18 cellular contexts compared by ENCODE assay signal in the genomic region with DNA sequence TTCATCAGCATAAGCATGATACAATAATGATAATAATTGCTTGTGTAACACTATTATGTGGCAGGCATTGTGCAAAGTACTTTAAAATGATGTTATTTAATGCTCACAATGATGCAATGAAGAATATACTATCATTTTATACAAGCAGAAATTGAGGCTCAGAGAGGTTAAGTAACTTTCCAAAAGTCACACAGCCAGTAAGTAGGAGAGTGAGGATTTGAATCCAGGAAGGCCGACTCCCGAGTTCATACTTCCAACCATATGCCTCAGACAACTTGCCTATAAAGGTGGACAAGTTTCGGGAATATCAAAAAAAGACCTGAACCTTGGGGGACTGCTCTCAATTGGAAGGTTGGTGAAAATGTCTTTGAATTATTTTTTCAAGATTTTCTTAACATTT. TPM values are rescaled to one million over a fixed set of nuclear protein-coding genes. Genes with fewer than 3 reads are reported as not detected.
DNase-seq lines count a peak whose midpoint lies in the region; ATAC-seq, FAIRE-seq and TF ChIP-seq lines count a peak whose summit lies in the region.
"Had no signal": no experiment of that assay in that cellular context is flagged by ENCODE, and none has a peak within 500 bp of the region (broad histone marks: within the 10 kb centered on the region; RNA-seq: fewer than 3 reads in every experiment).

No MANE protein-coding gene starts in this region.

- H2AK5ac ChIP-seq in H1 (ENCODE audit: low read depth, low read length) (no peak overlapping the region), trophoblast cell (ENCODE audit: low read length) (no peak overlapping the region)

- H3K9me3 Mint-ChIP-seq in immature natural killer cell, result no peaks in the 10 kb centered on the region
- H3K9me3 Mint-ChIP-seq: CD4-positive, alpha-beta memory T cell; IgD-negative memory B cell had no signal

- no peak overlapping the region for H3K56ac ChIP-seq in H1 (replicated peaks; ENCODE audit: insufficient read length, low read depth, low read length)

- H3K79me1 ChIP-seq in H1 (ENCODE audit: low read depth, low read length) (no peaks in the 10 kb centered on the region), trophoblast cell (ENCODE audit: low read length) (peaks cover 18% of the 10 kb centered on the region)

- intact Hi-C loops in Right ventricle myocardium superior (cut with DNase I), result no loop called here
- intact Hi-C loops in dorsolateral prefrontal cortex (cut with DNase I), result no loop called here

- POLR2A ChIA-PET in A549 (lab: Yijun Ruan, JAX), result no interaction called here
- POLR2A ChIA-PET in H1 (lab: Charles Lee; ENCODE audit: partially characterized antibody), result no interaction called here

- no peak overlapping the region for H3K14ac ChIP-seq in H1 (ENCODE audit: insufficient read length)
- no peak overlapping the region for H3K14ac ChIP-seq in trophoblast cell (ENCODE audit: low read length)

- H2BK15ac ChIP-seq in H1 (ENCODE audit: low read length), result no peak overlapping the region

- H3K18ac ChIP-seq in H1 (ENCODE audit: extremely low read depth, low read length), result no peak overlapping the region
- no peak overlapping the region for H3K18ac ChIP-seq in trophoblast cell (ENCODE audit: low read length)

- H3K36me3 ChIP-seq in cardiac muscle cell, result no peaks in the 10 kb centered on the region
- no peaks in the 10 kb centered on the region for H3K36me3 ChIP-seq in H1 (ENCODE audit: control insufficient read depth in 2 of 4, insufficient read depth in 4 of 4, low read length in 3 of 4)
- no peaks in the 10 kb centered on the region for H3K36me3 ChIP-seq in trophoblast cell (ENCODE audit: control insufficient read depth in 1 of 2, insufficient read depth in 2 of 2, low read length in 2 of 2)
- H3K36me3 ChIP-seq: BLaER1, HAP-1 had no signal

- H3K23me2 ChIP-seq in H1 (ENCODE audit: low read depth, low read length), result no peaks in the 10 kb centered on the region

- H3K27me3 ChIP-seq in cardiac muscle cell, result no peaks in the 10 kb centered on the region
- H3K27me3 ChIP-seq in H1 (replicated peaks in 1 of 4; ENCODE audit: control insufficient read depth in 3 of 4, extremely low read depth in 1 of 4, insufficient read depth in 3 of 4, low read length in 3 of 4), result no peaks in the 10 kb centered on the region
- no peaks in the 10 kb centered on the region for H3K27me3 ChIP-seq in trophoblast cell (ENCODE audit: insufficient read depth, low read length)
- H3K27me3 ChIP-seq in dorsolateral prefrontal cortex, result no peaks in the 10 kb centered on the region
- H3K27me3 ChIP-seq: BLaER1 had no signal

- FAIRE-seq in A549 (lab: Jason Lieb, UNC) (peak; percentile 7), H1 (lab: Jason Lieb, UNC) (no peak)
- FAIRE-seq: HTR-8/SVneo had no signal

- TF ChIP-seq POLR2A in A549 (IDR thresholded peaks at IDR 0.05; ENCODE audit: low read length), result no peak
- TF ChIP-seq POLR2A in H1 (IDR thresholded peaks at IDR 0.05; ENCODE audit: control extremely low read depth in 1 of 2, low read depth in 2 of 2, low read length in 2 of 2), result no peak

- H4K8ac ChIP-seq in H1 (ENCODE audit: extremely low read depth, insufficient read depth, low read length), result no peak overlapping the region
- H4K8ac ChIP-seq in trophoblast cell (ENCODE audit: low read depth, low read length), result no peak overlapping the region

- H2BK5ac ChIP-seq in H1 (ENCODE audit: low read depth, low read length), result no peak overlapping the region
- no peak overlapping the region for H2BK5ac ChIP-seq in trophoblast cell (ENCODE audit: low read depth, low read length, poor library complexity)

- H3K23ac ChIP-seq in H1 (ENCODE audit: insufficient read length), result no peak overlapping the region
- H3K23ac ChIP-seq in trophoblast cell (ENCODE audit: low read length), result no peak overlapping the region

- no peak overlapping the region for H4K12ac ChIP-seq in trophoblast cell (ENCODE audit: low read depth, low read length)

- H3K27ac Mint-ChIP-seq in immature natural killer cell, result no peak overlapping the region
- H3K27ac Mint-ChIP-seq: CD14-positive monocyte; CD4-positive, alpha-beta memory T cell; IgD-negative memory B cell had no signal

- H2BK120ac ChIP-seq in H1 (replicated peaks; ENCODE audit: low read depth, low read length) (no peak overlapping the region), trophoblast cell (ENCODE audit: insufficient read depth, low read length, poor library complexity) (no peak overlapping the region)

- H3K4ac ChIP-seq in H1 (replicated peaks; ENCODE audit: insufficient read length, low read depth, low read length) (no peak overlapping the region), trophoblast cell (ENCODE audit: low read depth, low read length) (no peak overlapping the region)

- no peak overlapping the region for H2AFZ ChIP-seq in H1 (ENCODE audit: low read length)
- H2AFZ ChIP-seq in trophoblast cell (ENCODE audit: insufficient read depth, low read length, poor library complexity), result no peak overlapping the region

- H3K4me2 ChIP-seq in A549 (no peak overlapping the region), H1 (ENCODE audit: insufficient read depth in 1 of 2, low read depth in 2 of 2, low read length in 2 of 2) (no peak overlapping the region), trophoblast cell (ENCODE audit: low read length) (no peak overlapping the region)
- H3K4me2 ChIP-seq: BLaER1 had no signal

- DNase-seq in cardiac muscle cell (ENCODE audit: low read depth in 1 of 2, low spot score in 1 of 2) (no peak), Right ventricle myocardium superior (no peak), A549 (ENCODE audit: low read depth in 1 of 2, low spot score in 1 of 2) (no peak), H1 (ENCODE audit: low read depth in 1 of 2, low spot score in 2 of 2) (no peak), trophoblast cell (no peak), immature natural killer cell (no peak), dorsolateral prefrontal cortex (no peak)
- DNase-seq: Calu3; CD4-positive, alpha-beta memory T cell; DMS79 treated with DMSO at 0.1 percent for 48 hours; GF-D8 had no signal

- no peak overlapping the region for H2BK20ac ChIP-seq in H1 (ENCODE audit: low read length)

- H2BK12ac ChIP-seq in H1 (ENCODE audit: low read depth, low read length), result no peak overlapping the region
- H2BK12ac ChIP-seq in trophoblast cell (ENCODE audit: low read length), result peak overlapping the region; percentile 73

- 94% methylated on average over 3 of the region's 3 CpGs for WGBS in A549 (ENCODE audit: missing lambda C conversion rate)
- 96% methylated on average over 3 of the region's 3 CpGs; no CpG with 5 or more reads in 1 of the 2 experiments for WGBS in H1 (ENCODE audit: extremely low coverage in 1 of 2, insufficient coverage in 1 of 2, insufficient read length in 1 of 2, insufficient replicate concordance in 2 of 2, low coverage in 1 of 2, low lambda C conversion rate in 2 of 2, missing lambda C conversion rate in 1 of 2), 2 experiments
- WGBS in trophoblast cell (ENCODE audit: extremely low coverage, insufficient coverage, insufficient read length), result no CpG with 5 or more reads among the region's 3 CpGs

- H4K91ac ChIP-seq in H1 (replicated peaks; ENCODE audit: insufficient read length, low read length) (no peak overlapping the region), trophoblast cell (ENCODE audit: low read depth, low read length) (no peak overlapping the region)

- TF ChIP-seq EP300 in A549 (IDR thresholded peaks at IDR 0.05) (no peak), H1 (IDR thresholded peaks at IDR 0.05; ENCODE audit: borderline replicate concordance in 1 of 2, low read depth in 2 of 2, low read length in 2 of 2) (no peak)

- no peaks in the 10 kb centered on the region for H3K36me3 Mint-ChIP-seq in immature natural killer cell
- H3K36me3 Mint-ChIP-seq: CD14-positive monocyte; CD4-positive, alpha-beta memory T cell; IgD-negative memory B cell had no signal

- no peak for TF ChIP-seq RAD21 in A549 (conservative IDR thresholded peaks at IDR 0.05 in 1 of 2, IDR thresholded peaks at IDR 0.05 in 1 of 2)
- TF ChIP-seq RAD21 in H1 (IDR thresholded peaks at IDR 0.05 in 1 of 2, conservative IDR thresholded peaks at IDR 0.05 in 1 of 2; ENCODE audit: low read depth in 2 of 2, low read length in 2 of 2), result no peak

- no peaks in the 10 kb centered on the region for H4K20me1 ChIP-seq in H1 (replicated peaks in 1 of 2; ENCODE audit: control insufficient read depth in 1 of 2, insufficient read depth in 2 of 2, low read length in 2 of 2)
- H4K20me1 ChIP-seq: BLaER1 had no signal

- H3K4me3 Mint-ChIP-seq in immature natural killer cell, result no peak overlapping the region
- H3K4me3 Mint-ChIP-seq: CD14-positive monocyte; CD4-positive, alpha-beta memory T cell; IgD-negative memory B cell had no signal

- H3K9ac ChIP-seq in H1 (replicated peaks in 1 of 4; ENCODE audit: extremely low read depth in 1 of 4, low read depth in 3 of 4, low read length in 3 of 4) (no peak overlapping the region), trophoblast cell (ENCODE audit: low read length) (no peak overlapping the region)
- H3K9ac ChIP-seq: BLaER1 had no signal

- peaks cover 17% of the 10 kb centered on the region for H3K4me1 ChIP-seq in cardiac muscle cell (ENCODE audit: low read depth)
- H3K4me1 ChIP-seq in A549, result peaks cover 50% of the 10 kb centered on the region
- peaks cover 0 to 2% (median 0%) of the 10 kb centered on the region in 4 experiments; a peak in 3 of 7 replicates for H3K4me1 ChIP-seq in H1 (replicated peaks in 1 of 4; ENCODE audit: control insufficient read depth in 3 of 4, insufficient read depth in 4 of 4, low read length in 3 of 4)
- peaks cover 4 to 15% of the 10 kb centered on the region in 2 experiments for H3K4me1 ChIP-seq in trophoblast cell (ENCODE audit: control insufficient read depth in 1 of 2, insufficient read depth in 2 of 2, low read length in 2 of 2)
- H3K4me1 ChIP-seq: BLaER1 had no signal

- no peak overlapping the region for H4K5ac ChIP-seq in H1 (ENCODE audit: insufficient read length, low read depth, low read length)

- CTCF ChIA-PET in A549 (lab: Yijun Ruan, JAX) (interaction anchor here (1.2 to 1.3 kb wide), 2 partner anchors 9 to 142 kb away, joined by 3 read pairs; no protein-coding TSS in a partner anchor), H1 (lab: Charles Lee; ENCODE audit: partially characterized antibody) (no interaction called here)

- H3K9me3 ChIP-seq in cardiac muscle cell (ENCODE audit: low read depth) (no peaks in the 10 kb centered on the region), A549 (no peaks in the 10 kb centered on the region), H1 (ENCODE audit: insufficient read depth in 2 of 2, low read depth in 1 of 2, low read length in 1 of 2) (no peaks in the 10 kb centered on the region), trophoblast cell (ENCODE audit: insufficient read depth, low read depth, low read length) (no peaks in the 10 kb centered on the region)
- H3K9me3 ChIP-seq: BLaER1, HAP-1 had no signal

- peak overlapping the region; percentile 92 for H3K27ac ChIP-seq in cardiac muscle cell
- H3K27ac ChIP-seq in A549, result no peak overlapping the region
- H3K27ac ChIP-seq in H1 (ENCODE audit: low read depth, low read length), result no peak overlapping the region
- H3K27ac ChIP-seq in trophoblast cell (ENCODE audit: low read depth, low read length), result no peak overlapping the region
- H3K27ac ChIP-seq in dorsolateral prefrontal cortex, result no peak overlapping the region
- H3K27ac ChIP-seq: 22Rv1, BLaER1 had no signal

- H3K4me3 ChIP-seq in cardiac muscle cell (no peak overlapping the region), A549 (no peak overlapping the region), H1 (ENCODE audit: extremely low read depth in 1 of 4, insufficient read depth in 2 of 4, low read depth in 3 of 4, low read length in 4 of 4) (no peak overlapping the region), trophoblast cell (ENCODE audit: low read depth, low read length) (no peak overlapping the region), dorsolateral prefrontal cortex (no peak overlapping the region)
- H3K4me3 ChIP-seq: BLaER1, HAP-1 had no signal

- ATAC-seq in Right ventricle myocardium superior (ENCODE audit: poor library complexity) (no peak), A549 (no peak), GM21619 (IDR thresholded peaks at IDR 0.05; ENCODE audit: unreplicated experiment) (no peak)

- H3K79me2 ChIP-seq in H1 (ENCODE audit: control insufficient read depth in 1 of 2, insufficient read depth in 2 of 2, low read length in 2 of 2), result no peaks in the 10 kb centered on the region
- H3K79me2 ChIP-seq in trophoblast cell (ENCODE audit: control insufficient read depth, insufficient read depth, low read length, poor library complexity), result no peaks in the 10 kb centered on the region

- no peaks in the 10 kb centered on the region for H3K4me1 Mint-ChIP-seq in immature natural killer cell
- H3K4me1 Mint-ChIP-seq: CD14-positive monocyte; CD4-positive, alpha-beta memory T cell; IgD-negative memory B cell had no signal

- peaks cover 0 to 4% (median 1%) of the 10 kb centered on the region in 3 donors for H3K27me3 Mint-ChIP-seq in immature natural killer cell (ENCODE audit: low read depth in 3 of 3)
- H3K27me3 Mint-ChIP-seq: CD4-positive, alpha-beta memory T cell had no signal

- no peak for TF ChIP-seq CTCF in cardiac muscle cell (IDR thresholded peaks at IDR 0.05; ENCODE audit: low read depth, low read length)
- TF ChIP-seq CTCF in A549 (IDR thresholded peaks at IDR 0.05), result no peak
- no peak for TF ChIP-seq CTCF in H1 (IDR thresholded peaks at IDR 0.05; ENCODE audit: control extremely low read depth in 1 of 3, insufficient read depth in 1 of 3, low read depth in 1 of 3, low read length in 3 of 3)
- no peak for TF ChIP-seq CTCF in dorsolateral prefrontal cortex (IDR thresholded peaks at IDR 0.05 in 54 of 56, conservative IDR thresholded peaks at IDR 0.05 in 2 of 56; ENCODE audit: low read depth in 1 of 56, partially characterized antibody in 56 of 56)

RNA-seq across cellular contexts. Expression of gene RARB, which starts 19.9 kb away (rescaled TPM):
- total RNA-seq in cardiac muscle cell, result 26.8 and 27.2 TPM in 2 replicates
- polyA plus RNA-seq in cardiac muscle cell, result 22.4 and 28.3 TPM in 2 replicates
- total RNA-seq in Right ventricle myocardium superior, result 19.4 TPM
- polyA plus RNA-seq in A549 (2011; rRNA removed), result 30.8 and 31.9 TPM in 2 replicates
- polyA plus RNA-seq in A549 (2012; cell fraction: cytosol; rRNA removed), result 7.7 and 10.3 TPM in 2 replicates
- 4.9 and 10.2 TPM in 2 replicates for polyA plus RNA-seq in A549 (2012; cell fraction: nucleus; rRNA removed)
- 22.3 to 27.4 TPM (median 24.5 TPM) in 3 replicates for polyA plus RNA-seq in A549 (2017; fragmentation: RNase III; extraction: RNeasy Plus Mini Kit Qiagen cat#74134 plus additional on column Dnase treatment)
- polyA minus RNA-seq in A549 (2011; rRNA and poly(A)+ RNA removed), result 68.1 and 68.7 TPM in 2 replicates
- 0.22 and 0.44 TPM in 2 replicates for total RNA-seq in H1 (2021; fragmentation: NEBNext Ultra II Directional; extraction: Animal tissue kit (Norgen Biotek cat#: 25700))
- 0.13 and 0.15 TPM in 2 replicates for polyA plus RNA-seq in H1 (2011; rRNA removed)
- 0.10 TPM for polyA plus RNA-seq in H1 (2011; cell fraction: cytosol; rRNA removed)
- 0.20 TPM for polyA plus RNA-seq in H1 (2011; cell fraction: nucleus; rRNA removed)
- 0.11 to 0.30 TPM (median 0.28 TPM) in 3 of 4 replicates, not detected in the other for polyA plus RNA-seq in H1 (2012, experiment 1 of 2)
- polyA plus RNA-seq in H1 (2012, experiment 2 of 2), result not detected
- polyA plus RNA-seq in H1 (2013, experiment 1 of 2), result 0.14 TPM
- 0.15 TPM for polyA plus RNA-seq in H1 (2013, experiment 2 of 2)
- 0.27 and 0.98 TPM in 2 replicates for polyA minus RNA-seq in H1 (2011; rRNA and poly(A)+ RNA removed)
- polyA minus RNA-seq in H1 (2011; cell fraction: cytosol; rRNA and poly(A)+ RNA removed), result not detected
- 1.2 TPM for polyA minus RNA-seq in H1 (2011; cell fraction: nucleus; rRNA and poly(A)+ RNA removed)
- polyA plus RNA-seq in trophoblast cell (2013), result 7.2 and 7.4 TPM in 2 replicates
- polyA plus RNA-seq in immature natural killer cell, result under 1 TPM in 2 of 3 donors, not detected in 1; 0.19 to 0.61 TPM
- total RNA-seq in dorsolateral prefrontal cortex, result 10 to 100 TPM in 107 of 120 experiments, 1 to 10 TPM in 13; 4.6 to 28.6 (median 15.9) TPM
- total RNA-seq: CD4-positive, alpha-beta memory T cell had no signal
- polyA plus RNA-seq: CD14-positive monocyte had no signal
